10 cellular contexts compared by ENCODE assay signal in the genomic region with DNA sequence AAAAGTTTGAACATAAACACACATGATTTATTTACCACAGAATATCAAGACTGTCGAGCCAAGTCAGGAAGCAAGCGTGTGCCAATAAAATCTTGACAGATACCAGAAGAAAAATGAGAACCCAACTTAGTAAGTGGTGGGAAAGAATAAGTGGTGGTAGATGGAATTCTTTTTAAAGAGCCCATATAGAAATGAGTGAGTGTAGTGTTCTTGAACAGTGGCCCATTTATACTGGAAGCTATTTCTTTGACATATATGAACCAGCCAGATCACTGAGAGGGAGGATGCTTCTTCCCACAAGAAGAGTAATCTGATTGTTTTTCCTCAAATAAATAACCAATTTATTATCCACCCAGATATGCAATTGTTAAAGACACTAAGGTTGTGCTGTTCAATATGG.
"Had no signal": no experiment of that assay in that cellular context is flagged by ENCODE, and none has a peak within 500 bp of the region (broad histone marks: within the 10 kb centered on the region; RNA-seq: fewer than 3 reads in every experiment).

No MANE protein-coding gene starts in this region.

- H3K27ac ChIP-seq: HL-60, KMS-11 had no signal

- H3K36me3 Mint-ChIP-seq: IgD-negative memory B cell had no signal

- H3K4me1 Mint-ChIP-seq: IgD-negative memory B cell had no signal

- H3K9me3 ChIP-seq: HAP-1 had no signal

- H3K9me3 Mint-ChIP-seq: GM23338, HFFc6 had no signal

- FAIRE-seq: HepG2 had no signal

- DNase-seq: H7, HFFc6, KBM-7 had no signal

- H3K27ac Mint-ChIP-seq: GM23338, HFFc6, IgD-negative memory B cell had no signal

- H3K4me3 Mint-ChIP-seq: GM23338, HFFc6, IgD-negative memory B cell had no signal

- ATAC-seq: GM23338, HCT116, HepG2 had no signal
